Comparison of ENCODE assay signal across 12 cellular contexts in genomic region chr12:113233967-113234366, GRCh38. TPM values are rescaled to one million over a fixed set of nuclear protein-coding genes. Genes with fewer than 3 reads are reported as not detected.
DNase-seq lines count a peak whose midpoint lies in the region; ATAC-seq, FAIRE-seq and TF ChIP-seq lines count a peak whose summit lies in the region.
"Had no signal": no experiment of that assay in that cellular context is flagged by ENCODE, and none has a peak within 500 bp of the region (broad histone marks: within the 10 kb centered on the region; RNA-seq: fewer than 3 reads in every experiment).

No MANE protein-coding gene starts in this region.

- no peak overlapping the region for H3K4me3 Mint-ChIP-seq in activated T-helper 17 cell treated with anti-CD3 and anti-CD28 coated beads, Interleukin-2, amount 50 U/mL, for 72 hours
- H3K4me3 Mint-ChIP-seq in naive B cell (peak overlapping the region in 2 of 8 donors; percentile 21 to 93), type B pancreatic cell (no peak overlapping the region)

- TF ChIP-seq CTCF in heart right ventricle (IDR thresholded peaks at IDR 0.05) (no peak), type B pancreatic cell (conservative IDR thresholded peaks at IDR 0.05) (no peak)

- no peaks in the 10 kb centered on the region for H3K27me3 Mint-ChIP-seq in activated T-helper 17 cell treated with anti-CD3 and anti-CD28 coated beads, Interleukin-2, amount 50 U/mL, for 72 hours
- H3K27me3 Mint-ChIP-seq in naive B cell (no peaks in the 10 kb centered on the region), type B pancreatic cell (no peaks in the 10 kb centered on the region)
- H3K27me3 Mint-ChIP-seq: activated CD8-positive, alpha-beta memory T cell treated with anti-CD3 and anti-CD28 coated beads, Interleukin-2, amount 10 ng/mL, durations not matched to agents 7 days and 5 days had no signal

- H3K4me1 Mint-ChIP-seq in activated T-helper 17 cell treated with anti-CD3 and anti-CD28 coated beads, Interleukin-2, amount 50 U/mL, for 72 hours = peaks cover 20% of the 10 kb centered on the region
- H3K4me1 Mint-ChIP-seq in naive B cell = peaks cover 54 to 90% (median 67%) of the 10 kb centered on the region in 3 donors
- H3K4me1 Mint-ChIP-seq in type B pancreatic cell (ENCODE audit: unreplicated experiment) = peaks cover 37% of the 10 kb centered on the region

- WGBS in heart right ventricle, 2 donors = 80% methylated on average over 4 of the region's 4 CpGs

- no peak for ATAC-seq in heart right ventricle
- no peak for ATAC-seq in Right ventricle myocardium inferior
- ATAC-seq in activated T-helper 17 cell treated with anti-CD3 and anti-CD28 coated beads, Interleukin-2, amount 50 U/mL, for 72 hours (replicated peaks) = no peak
- ATAC-seq in naive B cell (ENCODE audit: low read depth in 2 of 2) = no peak
- ATAC-seq in GM19395 (IDR thresholded peaks at IDR 0.05; ENCODE audit: unreplicated experiment) = no peak

- no peak for FAIRE-seq in RCC 7860 (lab: Jason Lieb, UNC)

- DNase-seq in heart right ventricle (no peak), Right ventricle myocardium inferior (ENCODE audit: missing footprints) (no peak), naive B cell (no peak), type B pancreatic cell (ENCODE audit: extremely low spot score, unreplicated experiment) (no peak), RCC 7860 (ENCODE audit: low spot score) (no peak), SKM-1 treated with dmso at 0.1 percent for 144 hours (lab: John Stamatoyannopoulos, UW; ENCODE audit: unreplicated experiment) (no peak)
- DNase-seq: brain microvascular endothelial cell, dermis blood vessel endothelial cell, mammary epithelial cell had no signal

- intact Hi-C loops in heart right ventricle (cut with DNase I) = loop anchor here in 2 of 10 donors (5.0 kb wide), 2 partner anchors 37 to 38 kb away; no protein-coding TSS in a partner anchor
- intact Hi-C loops in Right ventricle myocardium inferior (cut with DNase I) = no loop called here

- H3K27ac ChIP-seq in heart right ventricle = peak overlapping the region; percentile 74 to 98 (median 87)
- H3K27ac ChIP-seq: brain microvascular endothelial cell had no signal

- H3K4me3 ChIP-seq in heart right ventricle = no peak overlapping the region

- H3K27ac Mint-ChIP-seq in activated T-helper 17 cell treated with anti-CD3 and anti-CD28 coated beads, Interleukin-2, amount 50 U/mL, for 72 hours = peak overlapping the region; percentile 62
- H3K27ac Mint-ChIP-seq in naive B cell (peak overlapping the region in 4 of 6 donors; percentile 47 to 98 (median 94)), type B pancreatic cell (peak overlapping the region; percentile 79)

- peaks cover 47 to 99% (median 95%) of the 10 kb centered on the region in 9 donors for H3K4me1 ChIP-seq in heart right ventricle

- H3K9me3 Mint-ChIP-seq in activated T-helper 17 cell treated with anti-CD3 and anti-CD28 coated beads, Interleukin-2, amount 50 U/mL, for 72 hours = no peaks in the 10 kb centered on the region
- peaks cover 0 to 5% (median 0%) of the 10 kb centered on the region in 7 donors for H3K9me3 Mint-ChIP-seq in naive B cell
- no peaks in the 10 kb centered on the region for H3K9me3 Mint-ChIP-seq in type B pancreatic cell

- H3K27me3 ChIP-seq in heart right ventricle = no peaks in the 10 kb centered on the region
- H3K27me3 ChIP-seq: brain microvascular endothelial cell had no signal

- no peaks in the 10 kb centered on the region for H3K9me3 ChIP-seq in heart right ventricle

- H3K36me3 Mint-ChIP-seq in activated T-helper 17 cell treated with anti-CD3 and anti-CD28 coated beads, Interleukin-2, amount 50 U/mL, for 72 hours (ENCODE audit: low read depth) = peaks cover 67% of the 10 kb centered on the region
- peaks cover 18 to 21% of the 10 kb centered on the region in 2 donors for H3K36me3 Mint-ChIP-seq in naive B cell
- H3K36me3 Mint-ChIP-seq in type B pancreatic cell = peaks cover 33% of the 10 kb centered on the region

- H3K36me3 ChIP-seq in heart right ventricle = peaks cover 0 to 87% (median 25%) of the 10 kb centered on the region in 9 donors

RNA-seq across cellular contexts. Expression of gene TPCN1, which starts 12.7 kb away (rescaled TPM):
- total RNA-seq in heart right ventricle (100 to 1,000 TPM in 8 of 10 donors, 10 to 100 TPM in 2; 81.9 to 163 (median 127) TPM), Right ventricle myocardium inferior (120 TPM), type B pancreatic cell (ENCODE audit: low replicate concordance) (55.6 and 103 TPM in 2 replicates)
- polyA plus RNA-seq in heart right ventricle (100 to 1,000 TPM in 1 of 2 donors, 10 to 100 TPM in 1; 16.4 to 147 TPM), naive B cell (ENCODE audit: low read depth in 6 of 6) (10 to 100 TPM in 5 of 6 donors, 1 to 10 TPM in 1; 8.8 to 26.2 (median 18.9) TPM)
- total RNA-seq in activated T-helper 17 cell treated with anti-CD3 and anti-CD28 coated beads, Interleukin-2, amount 50 U/mL, for 72 hours = 10 to 100 TPM; 29.4 to 67.7 TPM

RNA-seq across cellular contexts. Expression of gene RITA1, which starts 48.4 kb away (rescaled TPM):
- total RNA-seq in heart right ventricle (10 to 100 TPM; 11.9 to 20.8 (median 14.4) TPM), Right ventricle myocardium inferior (18.1 TPM), type B pancreatic cell (ENCODE audit: low replicate concordance) (19.0 and 21.7 TPM in 2 replicates)
- polyA plus RNA-seq in heart right ventricle (1 to 10 TPM; 8.0 to 9.9 TPM), naive B cell (ENCODE audit: low read depth in 6 of 6) (10 to 100 TPM; 21.0 to 31.9 (median 24.1) TPM)
- total RNA-seq in activated T-helper 17 cell treated with anti-CD3 and anti-CD28 coated beads, Interleukin-2, amount 50 U/mL, for 72 hours = 10 to 100 TPM; 14.2 to 23.9 TPM

RNA-seq across cellular contexts. Expression of gene DDX54, which starts 48.7 kb away (rescaled TPM):
- total RNA-seq in heart right ventricle = 10 to 100 TPM; 33.3 to 46.5 (median 37.5) TPM
- polyA plus RNA-seq in heart right ventricle = 10 to 100 TPM; 16.5 to 52.7 TPM
- 38.5 TPM for total RNA-seq in Right ventricle myocardium inferior
- total RNA-seq in activated T-helper 17 cell treated with anti-CD3 and anti-CD28 coated beads, Interleukin-2, amount 50 U/mL, for 72 hours = 10 to 100 TPM; 47.4 to 86.9 TPM
- 10 to 100 TPM in 5 of 6 donors, 1 to 10 TPM in 1; 9.0 to 45.5 (median 25.4) TPM for polyA plus RNA-seq in naive B cell (ENCODE audit: low read depth in 6 of 6)
- total RNA-seq in type B pancreatic cell (ENCODE audit: low replicate concordance) = 53.9 and 66.1 TPM in 2 replicates
